13 cellular contexts compared by ENCODE assay signal in the genomic region with DNA sequence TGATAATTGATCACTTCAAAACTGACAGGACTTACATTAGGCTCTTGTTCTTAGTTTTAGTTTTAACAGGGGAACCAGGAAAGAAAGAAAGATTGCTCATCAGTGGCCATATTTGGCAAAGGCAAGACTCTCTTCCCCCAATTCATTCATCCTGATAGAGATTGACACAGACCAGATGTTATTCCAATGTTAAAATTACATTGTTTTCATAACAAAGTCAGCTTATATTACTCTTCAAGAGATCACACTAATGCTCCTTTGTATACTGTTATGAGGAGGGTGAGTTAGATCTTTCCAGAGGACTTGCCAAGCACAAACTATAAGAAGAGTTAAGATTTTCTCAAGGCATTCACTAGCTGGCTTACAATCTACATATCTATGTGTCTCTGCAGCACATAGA.
DNase-seq lines count a peak whose midpoint lies in the region; ATAC-seq and TF ChIP-seq lines count a peak whose summit lies in the region.
"Had no signal": no experiment of that assay in that cellular context is flagged by ENCODE, and none has a peak within 500 bp of the region (broad histone marks: within the 10 kb centered on the region; RNA-seq: fewer than 3 reads in every experiment).

No MANE protein-coding gene starts in this region.

- peak overlapping the region; percentile 14 for H3K9ac ChIP-seq in skeletal muscle satellite cell (ENCODE audit: low read depth, low read length)
- H3K9ac ChIP-seq: KMS-11 had no signal

- no peaks in the 10 kb centered on the region for H3K9me3 ChIP-seq in skeletal muscle satellite cell (replicated peaks; ENCODE audit: low read length)

- DNase-seq in NCI-H446 treated with DMSO at 0.1 percent for 48 hours (lab: John Stamatoyannopoulos, UW) (peak; percentile 34), NCI-H446 (lab: John Stamatoyannopoulos, UW) (no peak), cardiac fibroblast (ENCODE audit: low read depth in 2 of 2) (peak; percentile 28 to 31), fibroblast of the conjunctiva (ENCODE audit: low read depth) (peak; percentile 59)
- DNase-seq: C1 segment of cervical spinal cord, MM.1S, NCI-H2029, SIG-M5 had no signal

- no peaks in the 10 kb centered on the region for H3K36me3 ChIP-seq in skeletal muscle satellite cell (ENCODE audit: insufficient read depth, low read length)

- no peaks in the 10 kb centered on the region for H3K27me3 ChIP-seq in skeletal muscle satellite cell (ENCODE audit: control insufficient read depth, insufficient read depth, low read length)

- H3K4me2 ChIP-seq in skeletal muscle satellite cell (ENCODE audit: low read length), result no peak overlapping the region
- H3K4me2 ChIP-seq: KMS-11 had no signal

- ATAC-seq in GM21723 (IDR thresholded peaks at IDR 0.05; ENCODE audit: unreplicated experiment) (no peak), GM21786 (IDR thresholded peaks at IDR 0.05; ENCODE audit: unreplicated experiment) (no peak), HG02870 (IDR thresholded peaks at IDR 0.05; ENCODE audit: unreplicated experiment) (no peak)

- peaks cover 38% of the 10 kb centered on the region for H3K4me1 ChIP-seq in skeletal muscle satellite cell (ENCODE audit: control insufficient read depth, insufficient read depth, low read length)

- H3K4me3 ChIP-seq in cardiac fibroblast (replicated peaks in 1 of 2; ENCODE audit: low read depth in 2 of 2, low read length in 2 of 2), result no peak overlapping the region
- no peak overlapping the region for H3K4me3 ChIP-seq in skeletal muscle satellite cell (ENCODE audit: low read length)

- TF ChIP-seq CTCF in cardiac fibroblast (IDR thresholded peaks at IDR 0.05; ENCODE audit: low read depth, low read length), result no peak

Comparison
In these comparisons a context has a peak if more than half of its experiments do, and no peak if none do; other contexts are left out.
1. DNase-seq: peak in NCI-H446 treated with DMSO at 0.1 percent for 48 hours (single experiment), cardiac fibroblast (2 of 2) and fibroblast of the conjunctiva (single experiment); none in NCI-H446 (0 of 2).